11 cellular contexts compared by ENCODE assay signal in the genomic region with DNA sequence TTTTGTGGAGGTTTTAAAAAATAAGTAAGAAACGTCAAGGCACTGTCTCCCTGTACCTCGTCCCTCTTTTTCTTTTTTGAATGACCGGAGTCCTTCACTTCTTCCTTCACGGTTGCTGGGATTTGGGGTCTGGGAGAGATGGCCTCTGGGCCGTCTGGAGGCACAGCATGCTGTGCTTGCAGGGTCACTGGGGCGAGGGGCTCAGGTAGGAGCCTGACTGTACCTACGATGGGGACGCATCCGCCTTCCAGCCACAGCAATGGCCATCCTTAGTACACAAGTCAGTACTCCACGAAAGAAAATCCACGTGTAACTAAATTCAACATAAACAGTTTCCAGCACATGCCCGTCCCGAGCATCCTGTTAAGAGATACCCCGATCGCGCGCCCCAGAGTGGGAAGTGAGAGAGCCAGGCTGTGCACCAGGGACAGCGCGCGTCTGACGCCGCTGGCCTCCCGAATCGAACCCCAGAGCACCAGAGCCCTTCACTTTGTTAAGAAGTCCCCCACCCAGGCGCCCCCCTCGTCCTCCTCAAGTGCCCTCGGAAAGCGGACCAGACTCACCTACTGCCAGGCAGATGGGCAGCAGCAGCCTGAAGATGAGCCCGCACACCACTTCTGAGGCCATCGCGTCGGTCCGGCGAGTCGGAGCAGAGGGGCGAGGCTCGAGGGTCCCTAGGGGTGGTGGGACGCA. TPM values are rescaled to one million over a fixed set of nuclear protein-coding genes. Genes with fewer than 3 reads are reported as not detected.
DNase-seq lines count a peak whose midpoint lies in the region; ATAC-seq lines count a peak whose summit lies in the region.
"Had no signal": no experiment of that assay in that cellular context is flagged by ENCODE, and none has a peak within 500 bp of the region (broad histone marks: within the 10 kb centered on the region; RNA-seq: fewer than 3 reads in every experiment).

No MANE protein-coding gene starts in this region.

- H3K18ac ChIP-seq in mesendoderm (ENCODE audit: low read length): no peak overlapping the region

- H3K9ac ChIP-seq in mesendoderm (ENCODE audit: low read length): peak overlapping the region; percentile 69

- H3K79me2 ChIP-seq in mesendoderm (ENCODE audit: control insufficient read depth, insufficient read depth, low read length): no peaks in the 10 kb centered on the region

- no peak overlapping the region for H2AK5ac ChIP-seq in mesendoderm (ENCODE audit: low read length)

- H3K27me3 ChIP-seq in mesendoderm (ENCODE audit: insufficient read depth, low read length, poor library complexity) (peaks cover 6% of the 10 kb centered on the region), thymus (ENCODE audit: control insufficient read depth, insufficient read depth) (peaks cover 44% of the 10 kb centered on the region)

- H3K27ac ChIP-seq in mesendoderm (ENCODE audit: low read depth, low read length) (no peak overlapping the region), thymus (ENCODE audit: low read depth) (no peak overlapping the region)

- DNase-seq in NCI-H524 (lab: John Stamatoyannopoulos, UW) (peak; percentile 29 to 38), NCI-H524 treated with DMSO at 0.1 percent for 48 hours (lab: John Stamatoyannopoulos, UW) (no peak), dermis blood vessel endothelial cell (peak; percentile 38), mesendoderm (peak; percentile 27), NCI-H69 (lab: John Stamatoyannopoulos, UW) (no peak), RPMI8226 (no peak)
- DNase-seq: activated T-cell treated with anti-CD3 and anti-CD28 coated beads for 4 hours; effector memory CD4-positive, alpha-beta T cell; NCI-H2171 treated with DMSO at 0.1 percent for 48 hours had no signal

- H3K79me1 ChIP-seq in mesendoderm (ENCODE audit: low read length): peaks cover 1% of the 10 kb centered on the region

- peak overlapping the region; percentile 81 for H3K4me2 ChIP-seq in mesendoderm (ENCODE audit: low read length)

- H3K4me3 ChIP-seq in mesendoderm (ENCODE audit: low read length) (peak overlapping the region; percentile 5), thymus (ENCODE audit: low read length) (peak overlapping the region; percentile 49)

- H4K8ac ChIP-seq in mesendoderm (ENCODE audit: low read depth, low read length): no peak overlapping the region

- no peak overlapping the region for H2BK5ac ChIP-seq in mesendoderm (ENCODE audit: low read length)

- no peaks in the 10 kb centered on the region for H3K36me3 ChIP-seq in mesendoderm (ENCODE audit: control insufficient read depth, insufficient read depth, low read length)
- no peaks in the 10 kb centered on the region for H3K36me3 ChIP-seq in thymus (ENCODE audit: control insufficient read depth, insufficient read depth)

- H3K56ac ChIP-seq in mesendoderm (ENCODE audit: low read length): peak overlapping the region; percentile 84

- no peak overlapping the region for H2BK15ac ChIP-seq in mesendoderm (replicated peaks; ENCODE audit: low read depth)

- no peak overlapping the region for H2BK120ac ChIP-seq in mesendoderm (ENCODE audit: low read depth, low read length)

- H3K23ac ChIP-seq in mesendoderm (ENCODE audit: low read length): peak overlapping the region; percentile 51

- H3K4me1 ChIP-seq in mesendoderm (ENCODE audit: control insufficient read depth, low read depth, low read length): peaks cover 8% of the 10 kb centered on the region
- peaks cover 5% of the 10 kb centered on the region for H3K4me1 ChIP-seq in thymus (ENCODE audit: control insufficient read depth, insufficient read depth, low read length)

- H3K9me3 ChIP-seq in thymus (ENCODE audit: control insufficient read depth): no peaks in the 10 kb centered on the region

- no peak for ATAC-seq in HG02623 (IDR thresholded peaks at IDR 0.05; ENCODE audit: unreplicated experiment)

- H4K5ac ChIP-seq in mesendoderm (ENCODE audit: low read length): no peak overlapping the region

- no peak overlapping the region for H3K4ac ChIP-seq in mesendoderm (ENCODE audit: low read depth, low read length)

- WGBS in mesendoderm (ENCODE audit: extremely low coverage, insufficient coverage, low lambda C conversion rate): no CpG with 5 or more reads among the region's 38 CpGs
- 10% methylated on average over 38 of the region's 38 CpGs for WGBS in thymus

RNA-seq across cellular contexts. Expression of gene PIEZO2, which starts 1.3 kb away (rescaled TPM):
- 141 and 342 TPM in 2 replicates for total RNA-seq in dermis blood vessel endothelial cell
- 3.6 TPM for polyA plus RNA-seq in mesendoderm (2013, experiment 1 of 2)
- 3.3 TPM for polyA plus RNA-seq in mesendoderm (2013, experiment 2 of 2)
- polyA plus RNA-seq in thymus: 1.5 TPM

Comparison
In these comparisons a context has a peak if more than half of its experiments do, and no peak if none do; other contexts are left out.
1. DNase-seq: peak in NCI-H524 (2 of 2), dermis blood vessel endothelial cell (single experiment) and mesendoderm (single experiment); none in NCI-H524 treated with DMSO at 0.1 percent for 48 hours (single experiment), NCI-H69 (single experiment) and RPMI8226 (single experiment).